2 cellular contexts compared by ENCODE assay signal in the genomic region with DNA sequence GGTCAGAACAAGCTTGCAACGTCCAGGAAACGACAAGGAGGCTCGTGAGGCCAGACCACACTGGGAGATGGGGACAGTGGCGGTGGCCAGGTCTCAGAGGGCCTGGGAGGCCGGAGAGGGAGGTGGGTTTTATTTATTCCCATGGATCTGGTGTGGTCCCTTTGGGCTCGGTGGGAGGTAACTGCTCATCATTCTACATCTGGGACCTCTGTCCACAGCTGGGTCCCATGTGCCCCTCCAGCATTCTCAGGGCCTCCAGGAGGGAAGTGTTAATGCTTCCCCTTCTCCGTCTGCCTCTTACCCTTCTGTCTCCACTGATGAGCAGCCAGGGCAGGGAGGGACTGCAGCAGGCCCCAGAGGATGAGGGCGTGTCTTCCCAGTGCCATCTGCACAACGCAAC.
TF ChIP-seq lines count a peak whose summit lies in the region.

No MANE protein-coding gene starts in this region.

TF ChIP-seq in SK-N-SH, 30 proteins besides CTCF, POLR2A, EP300 and RAD21 (continued from another document):
- TF ChIP-seq, protein P1, sequence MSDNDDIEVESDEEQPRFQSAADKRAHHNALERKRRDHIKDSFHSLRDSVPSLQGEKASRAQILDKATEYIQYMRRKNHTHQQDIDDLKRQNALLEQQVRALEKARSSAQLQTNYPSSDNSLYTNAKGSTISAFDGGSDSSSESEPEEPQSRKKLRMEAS (IDR thresholded peaks at IDR 0.05; ENCODE audit: low read depth): no peak
- no peak for TF ChIP-seq FOXM1 (IDR thresholded peaks at IDR 0.05; ENCODE audit: low read depth)
- TF ChIP-seq TAF1 (IDR thresholded peaks at IDR 0.05; ENCODE audit: borderline replicate concordance, low read depth, low read length): no peak

TF ChIP-seq in GM23338, 12 proteins besides CTCF, POLR2A, EP300 and RAD21 (continued from another document):
- TF ChIP-seq, protein P2, sequence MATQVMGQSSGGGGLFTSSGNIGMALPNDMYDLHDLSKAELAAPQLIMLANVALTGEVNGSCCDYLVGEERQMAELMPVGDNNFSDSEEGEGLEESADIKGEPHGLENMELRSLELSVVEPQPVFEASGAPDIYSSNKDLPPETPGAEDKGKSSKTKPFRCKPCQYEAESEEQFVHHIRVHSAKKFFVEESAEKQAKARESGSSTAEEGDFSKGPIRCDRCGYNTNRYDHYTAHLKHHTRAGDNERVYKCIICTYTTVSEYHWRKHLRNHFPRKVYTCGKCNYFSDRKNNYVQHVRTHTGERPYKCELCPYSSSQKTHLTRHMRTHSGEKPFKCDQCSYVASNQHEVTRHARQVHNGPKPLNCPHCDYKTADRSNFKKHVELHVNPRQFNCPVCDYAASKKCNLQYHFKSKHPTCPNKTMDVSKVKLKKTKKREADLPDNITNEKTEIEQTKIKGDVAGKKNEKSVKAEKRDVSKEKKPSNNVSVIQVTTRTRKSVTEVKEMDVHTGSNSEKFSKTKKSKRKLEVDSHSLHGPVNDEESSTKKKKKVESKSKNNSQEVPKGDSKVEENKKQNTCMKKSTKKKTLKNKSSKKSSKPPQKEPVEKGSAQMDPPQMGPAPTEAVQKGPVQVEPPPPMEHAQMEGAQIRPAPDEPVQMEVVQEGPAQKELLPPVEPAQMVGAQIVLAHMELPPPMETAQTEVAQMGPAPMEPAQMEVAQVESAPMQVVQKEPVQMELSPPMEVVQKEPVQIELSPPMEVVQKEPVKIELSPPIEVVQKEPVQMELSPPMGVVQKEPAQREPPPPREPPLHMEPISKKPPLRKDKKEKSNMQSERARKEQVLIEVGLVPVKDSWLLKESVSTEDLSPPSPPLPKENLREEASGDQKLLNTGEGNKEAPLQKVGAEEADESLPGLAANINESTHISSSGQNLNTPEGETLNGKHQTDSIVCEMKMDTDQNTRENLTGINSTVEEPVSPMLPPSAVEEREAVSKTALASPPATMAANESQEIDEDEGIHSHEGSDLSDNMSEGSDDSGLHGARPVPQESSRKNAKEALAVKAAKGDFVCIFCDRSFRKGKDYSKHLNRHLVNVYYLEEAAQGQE (IDR thresholded peaks at IDR 0.05; ENCODE audit: unreplicated experiment): no peak
- TF ChIP-seq ZNF331 (CRISPR knock-in tag; IDR thresholded peaks at IDR 0.05; ENCODE audit: low read depth) (no peak), POLR2AphosphoS5 (IDR thresholded peaks at IDR 0.05; ENCODE audit: low read depth) (no peak), EZH2 (IDR thresholded peaks at IDR 0.05; ENCODE audit: low read depth, unreplicated experiment) (no peak), STAT1 (IDR thresholded peaks at IDR 0.05; ENCODE audit: unreplicated experiment) (no peak), EZH2phosphoT487 (IDR thresholded peaks at IDR 0.05; ENCODE audit: unreplicated experiment) (no peak), ZNF114 (CRISPR knock-in tag; IDR thresholded peaks at IDR 0.05) (no peak), NANOG (IDR thresholded peaks at IDR 0.05; ENCODE audit: borderline replicate concordance) (no peak), CREB1 (CRISPR knock-in tag; IDR thresholded peaks at IDR 0.05; ENCODE audit: low read depth) (no peak)
- TF ChIP-seq, protein P3, sequence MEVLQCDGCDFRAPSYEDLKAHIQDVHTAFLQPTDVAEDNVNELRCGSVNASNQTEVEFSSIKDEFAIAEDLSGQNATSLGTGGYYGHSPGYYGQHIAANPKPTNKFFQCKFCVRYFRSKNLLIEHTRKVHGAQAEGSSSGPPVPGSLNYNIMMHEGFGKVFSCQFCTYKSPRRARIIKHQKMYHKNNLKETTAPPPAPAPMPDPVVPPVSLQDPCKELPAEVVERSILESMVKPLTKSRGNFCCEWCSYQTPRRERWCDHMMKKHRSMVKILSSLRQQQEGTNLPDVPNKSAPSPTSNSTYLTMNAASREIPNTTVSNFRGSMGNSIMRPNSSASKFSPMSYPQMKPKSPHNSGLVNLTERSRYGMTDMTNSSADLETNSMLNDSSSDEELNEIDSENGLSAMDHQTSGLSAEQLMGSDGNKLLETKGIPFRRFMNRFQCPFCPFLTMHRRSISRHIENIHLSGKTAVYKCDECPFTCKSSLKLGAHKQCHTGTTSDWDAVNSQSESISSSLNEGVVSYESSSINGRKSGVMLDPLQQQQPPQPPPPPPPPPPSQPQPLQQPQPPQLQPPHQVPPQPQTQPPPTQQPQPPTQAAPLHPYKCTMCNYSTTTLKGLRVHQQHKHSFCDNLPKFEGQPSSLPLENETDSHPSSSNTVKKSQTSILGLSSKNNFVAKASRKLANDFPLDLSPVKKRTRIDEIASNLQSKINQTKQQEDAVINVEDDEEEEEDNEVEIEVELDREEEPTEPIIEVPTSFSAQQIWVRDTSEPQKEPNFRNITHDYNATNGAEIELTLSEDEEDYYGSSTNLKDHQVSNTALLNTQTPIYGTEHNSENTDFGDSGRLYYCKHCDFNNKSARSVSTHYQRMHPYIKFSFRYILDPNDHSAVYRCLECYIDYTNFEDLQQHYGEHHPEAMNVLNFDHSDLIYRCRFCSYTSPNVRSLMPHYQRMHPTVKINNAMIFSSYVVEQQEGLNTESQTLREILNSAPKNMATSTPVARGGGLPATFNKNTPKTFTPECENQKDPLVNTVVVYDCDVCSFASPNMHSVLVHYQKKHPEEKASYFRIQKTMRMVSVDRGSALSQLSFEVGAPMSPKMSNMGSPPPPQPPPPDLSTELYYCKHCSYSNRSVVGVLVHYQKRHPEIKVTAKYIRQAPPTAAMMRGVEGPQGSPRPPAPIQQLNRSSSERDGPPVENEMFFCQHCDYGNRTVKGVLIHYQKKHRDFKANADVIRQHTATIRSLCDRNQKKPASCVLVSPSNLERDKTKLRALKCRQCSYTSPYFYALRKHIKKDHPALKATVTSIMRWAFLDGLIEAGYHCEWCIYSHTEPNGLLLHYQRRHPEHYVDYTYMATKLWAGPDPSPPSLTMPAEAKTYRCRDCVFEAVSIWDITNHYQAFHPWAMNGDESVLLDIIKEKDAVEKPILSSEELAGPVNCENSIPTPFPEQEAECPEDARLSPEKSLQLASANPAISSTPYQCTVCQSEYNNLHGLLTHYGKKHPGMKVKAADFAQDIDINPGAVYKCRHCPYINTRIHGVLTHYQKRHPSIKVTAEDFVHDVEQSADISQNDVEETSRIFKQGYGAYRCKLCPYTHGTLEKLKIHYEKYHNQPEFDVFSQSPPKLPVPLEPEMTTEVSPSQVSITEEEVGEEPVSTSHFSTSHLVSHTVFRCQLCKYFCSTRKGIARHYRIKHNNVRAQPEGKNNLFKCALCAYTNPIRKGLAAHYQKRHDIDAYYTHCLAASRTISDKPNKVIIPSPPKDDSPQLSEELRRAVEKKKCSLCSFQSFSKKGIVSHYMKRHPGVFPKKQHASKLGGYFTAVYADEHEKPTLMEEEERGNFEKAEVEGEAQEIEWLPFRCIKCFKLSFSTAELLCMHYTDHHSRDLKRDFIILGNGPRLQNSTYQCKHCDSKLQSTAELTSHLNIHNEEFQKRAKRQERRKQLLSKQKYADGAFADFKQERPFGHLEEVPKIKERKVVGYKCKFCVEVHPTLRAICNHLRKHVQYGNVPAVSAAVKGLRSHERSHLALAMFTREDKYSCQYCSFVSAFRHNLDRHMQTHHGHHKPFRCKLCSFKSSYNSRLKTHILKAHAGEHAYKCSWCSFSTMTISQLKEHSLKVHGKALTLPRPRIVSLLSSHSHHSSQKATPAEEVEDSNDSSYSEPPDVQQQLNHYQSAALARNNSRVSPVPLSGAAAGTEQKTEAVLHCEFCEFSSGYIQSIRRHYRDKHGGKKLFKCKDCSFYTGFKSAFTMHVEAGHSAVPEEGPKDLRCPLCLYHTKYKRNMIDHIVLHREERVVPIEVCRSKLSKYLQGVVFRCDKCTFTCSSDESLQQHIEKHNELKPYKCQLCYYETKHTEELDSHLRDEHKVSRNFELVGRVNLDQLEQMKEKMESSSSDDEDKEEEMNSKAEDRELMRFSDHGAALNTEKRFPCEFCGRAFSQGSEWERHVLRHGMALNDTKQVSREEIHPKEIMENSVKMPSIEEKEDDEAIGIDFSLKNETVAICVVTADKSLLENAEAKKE (CRISPR knock-in tag; IDR thresholded peaks at IDR 0.05): no peak
- TF ChIP-seq, protein P4, sequence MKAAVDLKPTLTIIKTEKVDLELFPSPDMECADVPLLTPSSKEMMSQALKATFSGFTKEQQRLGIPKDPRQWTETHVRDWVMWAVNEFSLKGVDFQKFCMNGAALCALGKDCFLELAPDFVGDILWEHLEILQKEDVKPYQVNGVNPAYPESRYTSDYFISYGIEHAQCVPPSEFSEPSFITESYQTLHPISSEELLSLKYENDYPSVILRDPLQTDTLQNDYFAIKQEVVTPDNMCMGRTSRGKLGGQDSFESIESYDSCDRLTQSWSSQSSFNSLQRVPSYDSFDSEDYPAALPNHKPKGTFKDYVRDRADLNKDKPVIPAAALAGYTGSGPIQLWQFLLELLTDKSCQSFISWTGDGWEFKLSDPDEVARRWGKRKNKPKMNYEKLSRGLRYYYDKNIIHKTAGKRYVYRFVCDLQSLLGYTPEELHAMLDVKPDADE (IDR thresholded peaks at IDR 0.05): no peak
